Comparison of ENCODE assay signal across 17 cellular contexts in genomic region chr22:46619240-46619829, GRCh38. TPM values are rescaled to one million over a fixed set of nuclear protein-coding genes. Genes with fewer than 3 reads are reported as not detected.
A peak's percentile ranks its signal among the peaks of the same experiment; 100 is the strongest.
DNase-seq lines count a peak whose midpoint lies in the region; ATAC-seq and TF ChIP-seq lines count a peak whose summit lies in the region.
"Had no signal": no experiment of that assay in that cellular context is flagged by ENCODE, and none has a peak within 500 bp of the region (broad histone marks: within the 10 kb centered on the region; RNA-seq: fewer than 3 reads in every experiment).

No MANE protein-coding gene starts in this region.

- ATAC-seq in DND-41 (ENCODE audit: insufficient read depth, low read depth) (peak; percentile 81), gastroesophageal sphincter (no peak), T-helper 17 cell (no peak)
- ATAC-seq: GM12878, Panc1 had no signal

- H2AFZ ChIP-seq in DND-41 (ENCODE audit: low read depth, low read length): no peak overlapping the region
- no peak overlapping the region for H2AFZ ChIP-seq in SK-N-SH (ENCODE audit: low read depth)

- H3K9me2 ChIP-seq in SK-N-SH: no peaks in the 10 kb centered on the region

- peak; percentile 91 for DNase-seq in DND-41
- DNase-seq in SK-N-SH: no peak
- peak; percentile 41 for DNase-seq in retina
- no peak for DNase-seq in NCI-H1436 treated with DMSO at 0.1 percent for 48 hours (lab: John Stamatoyannopoulos, UW)
- DNase-seq in germinal center (ENCODE audit: low spot score): no peak
- no peak for DNase-seq in activated effector memory CD4-positive, alpha-beta T cell treated with anti-CD3 and anti-CD28 coated beads, Interleukin-2, amount 50 U/mL, for 16 hours
- no peak for DNase-seq in T-helper 17 cell
- DNase-seq: activated CD4-positive, alpha-beta memory T cell treated with anti-CD3 and anti-CD28 coated beads, Interleukin-2, amount 10 ng/mL, durations not matched to agents 7 days and 5 days; activated gamma-delta T cell; erythroblast; GOT3; NCI-H1092; NCI-H446 had no signal

- H3K9me3 ChIP-seq in DND-41 (ENCODE audit: insufficient read depth, low read length, severe bottlenecking) (no peaks in the 10 kb centered on the region), SK-N-SH (no peaks in the 10 kb centered on the region), gastroesophageal sphincter (no peaks in the 10 kb centered on the region), T-helper 17 cell (ENCODE audit: control insufficient read depth, low read length, poor library complexity, severe bottlenecking) (no peaks in the 10 kb centered on the region)

- H3K4me1 ChIP-seq in DND-41 (ENCODE audit: insufficient read depth, low read length) (peaks cover 80% of the 10 kb centered on the region), SK-N-SH (ENCODE audit: control insufficient read depth in 1 of 2, insufficient read depth in 2 of 2, low read depth in 1 of 2, low read length in 1 of 2) (peaks cover 0 to 54% of the 10 kb centered on the region in 2 experiments; a peak in 1 of 4 replicates), gastroesophageal sphincter (peaks cover 0 to 57% (median 25%) of the 10 kb centered on the region in 3 donors)

- peaks cover 31% of the 10 kb centered on the region for H4K20me1 ChIP-seq in DND-41 (ENCODE audit: insufficient read depth, low read length)
- H4K20me1 ChIP-seq in SK-N-SH (ENCODE audit: insufficient read depth): no peaks in the 10 kb centered on the region

- no peak for TF ChIP-seq POLR2A in gastroesophageal sphincter (IDR thresholded peaks at IDR 0.05)

- H3K4me3 ChIP-seq in DND-41 (ENCODE audit: low read depth in 1 of 2, low read length in 2 of 2): peak overlapping the region in 1 of 2 experiments; percentile 51; a peak in 2 of 4 replicates
- H3K4me3 ChIP-seq in SK-N-SH (ENCODE audit: low read depth in 2 of 2, low read length in 1 of 2): no peak overlapping the region
- no peak overlapping the region for H3K4me3 ChIP-seq in gastroesophageal sphincter
- H3K4me3 ChIP-seq: GM12878 had no signal

- H3K9ac ChIP-seq in DND-41 (ENCODE audit: low read depth, low read length) (peak overlapping the region; percentile 68), SK-N-SH (no peak overlapping the region)

- TF ChIP-seq CTCF in DND-41 (IDR thresholded peaks at IDR 0.05; ENCODE audit: borderline replicate concordance, extremely low read depth, low read length, poor library complexity, severe bottlenecking) (no peak), SK-N-SH (IDR thresholded peaks at IDR 0.05) (no peak), gastroesophageal sphincter (IDR thresholded peaks at IDR 0.05) (no peak)

- H3K4me3 Mint-ChIP-seq in T-helper 17 cell: no peak overlapping the region
- H3K4me3 Mint-ChIP-seq: activated CD4-positive, alpha-beta memory T cell treated with anti-CD3 and anti-CD28 coated beads, Interleukin-2, amount 10 ng/mL, durations not matched to agents 7 days and 5 days; memory B cell had no signal

- no peaks in the 10 kb centered on the region for H3F3A ChIP-seq in SK-N-SH (replicated peaks; ENCODE audit: insufficient read depth)

- no peak for TF ChIP-seq EP300 in SK-N-SH (IDR thresholded peaks at IDR 0.05; ENCODE audit: borderline replicate concordance in 1 of 2, low read depth in 1 of 2, low read length in 1 of 2)
- no peak for TF ChIP-seq EP300 in gastroesophageal sphincter (IDR thresholded peaks at IDR 0.05)

- no peaks in the 10 kb centered on the region for H3K27me3 Mint-ChIP-seq in T-helper 17 cell
- H3K27me3 Mint-ChIP-seq: activated CD4-positive, alpha-beta memory T cell treated with anti-CD3 and anti-CD28 coated beads, Interleukin-2, amount 10 ng/mL, durations not matched to agents 7 days and 5 days; memory B cell had no signal

- peak overlapping the region; percentile 98 for H3K27ac ChIP-seq in DND-41 (ENCODE audit: low read length)
- peak overlapping the region in 1 of 2 experiments; percentile 96; a peak in 2 of 4 replicates for H3K27ac ChIP-seq in SK-N-SH (ENCODE audit: low read depth in 2 of 2, low read length in 1 of 2)
- peak overlapping the region in 3 of 4 donors; percentile 55 to 64 (median 62) for H3K27ac ChIP-seq in gastroesophageal sphincter

- 81% methylated on average over 7 of the region's 10 CpGs for WGBS in SK-N-SH (ENCODE audit: low lambda C conversion rate)
- WGBS in gastroesophageal sphincter (ENCODE audit: low coverage in 1 of 2), 2 donors: 80% methylated on average over 3 of the region's 10 CpGs; no CpG with 5 or more reads in 1 of the 2 donors

- POLR2A ChIA-PET in SK-N-SH (lab: Yijun Ruan, JAX): no interaction called here

- CTCF ChIA-PET in SK-N-SH (lab: Yijun Ruan, JAX): interaction anchor here (0.6 to 6.0 kb wide), 5 partner anchors 22 to 373 kb away, joined by 3 to 28 read pairs (median 3); no protein-coding TSS in a partner anchor

- H3K4me2 ChIP-seq in DND-41 (ENCODE audit: insufficient read depth, low read length) (peak overlapping the region; percentile 62), SK-N-SH (no peak overlapping the region)

- H3K4me1 Mint-ChIP-seq in T-helper 17 cell: peaks cover 6% of the 10 kb centered on the region

- H3K36me3 ChIP-seq in DND-41 (ENCODE audit: insufficient read depth, low read length) (peaks cover 38% of the 10 kb centered on the region), SK-N-SH (replicated peaks in 1 of 2; ENCODE audit: control insufficient read depth in 1 of 2, insufficient read depth in 2 of 2, low read length in 1 of 2) (no peaks in the 10 kb centered on the region), gastroesophageal sphincter (no peaks in the 10 kb centered on the region)

- peaks cover 90% of the 10 kb centered on the region for H3K79me2 ChIP-seq in DND-41 (ENCODE audit: insufficient read depth, low read length)
- no peaks in the 10 kb centered on the region for H3K79me2 ChIP-seq in SK-N-SH (ENCODE audit: insufficient read depth)

- TF ChIP-seq RAD21 in SK-N-SH (IDR thresholded peaks at IDR 0.05; ENCODE audit: low read length): no peak

- H3K27me3 ChIP-seq in DND-41 (ENCODE audit: insufficient read depth, low read length, poor library complexity) (no peaks in the 10 kb centered on the region), SK-N-SH (ENCODE audit: insufficient read depth) (no peaks in the 10 kb centered on the region), gastroesophageal sphincter (no peaks in the 10 kb centered on the region)

- no peak overlapping the region for H3K27ac Mint-ChIP-seq in T-helper 17 cell
- H3K27ac Mint-ChIP-seq: activated CD4-positive, alpha-beta memory T cell treated with anti-CD3 and anti-CD28 coated beads, Interleukin-2, amount 10 ng/mL, durations not matched to agents 7 days and 5 days; memory B cell had no signal

- no peaks in the 10 kb centered on the region for H3K36me3 Mint-ChIP-seq in T-helper 17 cell (ENCODE audit: low read depth)

TF ChIP-seq in SK-N-SH, 30 proteins besides CTCF, POLR2A, EP300 and RAD21:
- no peak for TF ChIP-seq RFX5 (IDR thresholded peaks at IDR 0.05; ENCODE audit: low read length)
- no peak for TF ChIP-seq FOSL2 (IDR thresholded peaks at IDR 0.05; ENCODE audit: borderline replicate concordance, low read depth)
- TF ChIP-seq POLR2AphosphoS5 (IDR thresholded peaks at IDR 0.05; ENCODE audit: low read depth, low read length): no peak
- no peak for TF ChIP-seq USF2 (IDR thresholded peaks at IDR 0.05; ENCODE audit: borderline replicate concordance, low read depth, low read length)
- TF ChIP-seq TEAD4 (IDR thresholded peaks at IDR 0.05; ENCODE audit: borderline replicate concordance, insufficient read depth): no peak
- TF ChIP-seq FOXJ3 (CRISPR knock-in tag; IDR thresholded peaks at IDR 0.05): peak; percentile 37; the same call in 1 of the 2 replicates

RNA-seq across cellular contexts. Expression of gene GRAMD4, which starts 0.9 kb away (rescaled TPM):
- polyA plus RNA-seq in SK-N-SH (2012; rRNA removed): 13.5 and 15.5 TPM in 2 replicates
- polyA plus RNA-seq in SK-N-SH (2012; cell fraction: cytosol; rRNA removed): 7.8 and 11.0 TPM in 2 replicates
- polyA plus RNA-seq in SK-N-SH (2012; cell fraction: nucleus; rRNA removed): 22.3 and 31.8 TPM in 2 replicates
- total RNA-seq in gastroesophageal sphincter: 10 to 100 TPM; 10.8 to 53.3 (median 33.2) TPM
- total RNA-seq in T-helper 17 cell: 10 to 100 TPM; 14.2 to 14.5 TPM

Comparison
In these comparisons a context has a peak if more than half of its experiments do, and no peak if none do; other contexts are left out.
1. DNase-seq: peak in DND-41 (single experiment) and retina (single experiment); none in SK-N-SH (single experiment), NCI-H1436 treated with DMSO at 0.1 percent for 48 hours (single experiment), germinal center (single experiment), activated effector memory CD4-positive, alpha-beta T cell treated with anti-CD3 and anti-CD28 coated beads, Interleukin-2, amount 50 U/mL, for 16 hours (single experiment) and T-helper 17 cell (0 of 3).